Comparison of ENCODE assay signal across 8 cellular contexts in genomic region chr6:135909737-135910387, GRCh38. TPM values are rescaled to one million over a fixed set of nuclear protein-coding genes. Genes with fewer than 3 reads are reported as not detected.
A peak's percentile ranks its signal among the peaks of the same experiment; 100 is the strongest.
DNase-seq lines count a peak whose midpoint lies in the region; ATAC-seq, FAIRE-seq and TF ChIP-seq lines count a peak whose summit lies in the region.

No MANE protein-coding gene starts in this region.

- no peak overlapping the region for H2AFZ ChIP-seq in endothelial cell of umbilical vein (ENCODE audit: low read depth, low read length)

- no peak overlapping the region for H3K4me3 Mint-ChIP-seq in activated CD4-positive, alpha-beta T cell treated with anti-CD3 and anti-CD28 coated beads, Interleukin-2, amount 10 ng/mL, durations not matched to agents 7 days and 5 days
- H3K4me3 Mint-ChIP-seq in osteocyte (ENCODE audit: unreplicated experiment): no peak overlapping the region

- no peaks in the 10 kb centered on the region for H3K9me1 ChIP-seq in endothelial cell of umbilical vein (replicated peaks; ENCODE audit: control insufficient read depth, extremely low read depth, insufficient read depth, low read length)

- CTCF ChIA-PET in BJ (lab: Yijun Ruan, JAX) (interaction anchor here (0.6 to 1.5 kb wide), 9 partner anchors 8 to 703 kb away, joined by 3 to 6 read pairs (median 3); no protein-coding TSS in a partner anchor), endothelial cell of umbilical vein (lab: Charles Lee) (interaction anchor here (0.6 to 3.0 kb wide), 60 partner anchors 9 to 402 kb away, joined by 3 to 62 read pairs (median 4); partner anchors contain the start of gene PDE7B)
- CTCF ChIA-PET in activated CD4-positive, alpha-beta T cell treated with anti-CD3 and anti-CD28 coated beads, Interleukin-2, amount 10 ng/mL, durations not matched to agents 7 days and 5 days (lab: Charles Lee): interaction anchor here (0.6 to 1.7 kb wide), 24 partner anchors 9 to 872 kb away, joined by 3 to 8 read pairs (median 3); no protein-coding TSS in a partner anchor

- H3K36me3 Mint-ChIP-seq in activated CD4-positive, alpha-beta T cell treated with anti-CD3 and anti-CD28 coated beads, Interleukin-2, amount 10 ng/mL, durations not matched to agents 7 days and 5 days (ENCODE audit: low read depth): no peaks in the 10 kb centered on the region
- H3K36me3 Mint-ChIP-seq in osteocyte (ENCODE audit: unreplicated experiment): peaks cover 6% of the 10 kb centered on the region

- H3K9ac ChIP-seq in endothelial cell of umbilical vein (replicated peaks; ENCODE audit: extremely low read depth, insufficient read depth, low read length): no peak overlapping the region

- peak; percentile 80 for ATAC-seq in GM19023 (IDR thresholded peaks at IDR 0.05; ENCODE audit: unreplicated experiment)
- ATAC-seq in HG03159 (IDR thresholded peaks at IDR 0.05; ENCODE audit: unreplicated experiment): peak; percentile 85

- TF ChIP-seq POLR2A in endothelial cell of umbilical vein (IDR thresholded peaks at IDR 0.05; ENCODE audit: low read depth, low read length): no peak

- POLR2A ChIA-PET in BJ (lab: Charles Lee) (no interaction called here), endothelial cell of umbilical vein (lab: Charles Lee) (no interaction called here)
- POLR2A ChIA-PET in activated CD4-positive, alpha-beta T cell treated with anti-CD3 and anti-CD28 coated beads, Interleukin-2, amount 10 ng/mL, durations not matched to agents 7 days and 5 days (lab: Charles Lee): no interaction called here

- H3K9me3 ChIP-seq in endothelial cell of umbilical vein (replicated peaks; ENCODE audit: control insufficient read depth, insufficient read depth, low read length): no peaks in the 10 kb centered on the region

- H3K27me3 Mint-ChIP-seq in activated CD4-positive, alpha-beta T cell treated with anti-CD3 and anti-CD28 coated beads, Interleukin-2, amount 10 ng/mL, durations not matched to agents 7 days and 5 days: no peaks in the 10 kb centered on the region
- H3K27me3 Mint-ChIP-seq in osteocyte (ENCODE audit: unreplicated experiment): no peaks in the 10 kb centered on the region

- H3K27ac ChIP-seq in endothelial cell of umbilical vein (ENCODE audit: insufficient read depth, low read depth, low read length): no peak overlapping the region

- H3K4me2 ChIP-seq in endothelial cell of umbilical vein (ENCODE audit: insufficient read depth, low read length): no peak overlapping the region

- intact Hi-C loops in endothelial cell of umbilical vein (cut with micrococcal nuclease): loop anchor here (1.0 to 10.0 kb wide), 4 partner anchors 234 to 455 kb away; no protein-coding TSS in a partner anchor

- H3K4me1 ChIP-seq in endothelial cell of umbilical vein (ENCODE audit: control insufficient read depth, extremely low read depth, insufficient read depth, low read length): no peaks in the 10 kb centered on the region

- dilution Hi-C loops in endothelial cell of umbilical vein (cut with MboI; ENCODE audit: extremely low pct_ligation_motif_present, low sequenced_read_pairs): no loop called here

- FAIRE-seq in endothelial cell of umbilical vein (lab: Jason Lieb, UNC): peak; percentile 82

- H3K4me1 Mint-ChIP-seq in activated CD4-positive, alpha-beta T cell treated with anti-CD3 and anti-CD28 coated beads, Interleukin-2, amount 10 ng/mL, durations not matched to agents 7 days and 5 days: peaks cover 7% of the 10 kb centered on the region
- H3K4me1 Mint-ChIP-seq in osteocyte (ENCODE audit: unreplicated experiment): peaks cover 13% of the 10 kb centered on the region

- H3K4me3 ChIP-seq in BJ (ENCODE audit: low read depth, low read length) (no peak overlapping the region), endothelial cell of umbilical vein (replicated peaks in 1 of 3; ENCODE audit: insufficient read depth in 1 of 3, low read depth in 1 of 3, low read length in 3 of 3) (no peak overlapping the region)

- H4K20me1 ChIP-seq in endothelial cell of umbilical vein (replicated peaks; ENCODE audit: control insufficient read depth, extremely low read depth, insufficient read depth, low read length): no peaks in the 10 kb centered on the region

- no peak overlapping the region for H3K27ac Mint-ChIP-seq in activated CD4-positive, alpha-beta T cell treated with anti-CD3 and anti-CD28 coated beads, Interleukin-2, amount 10 ng/mL, durations not matched to agents 7 days and 5 days
- H3K27ac Mint-ChIP-seq in osteocyte (ENCODE audit: unreplicated experiment): no peak overlapping the region

- H3K9me3 Mint-ChIP-seq in activated CD4-positive, alpha-beta T cell treated with anti-CD3 and anti-CD28 coated beads, Interleukin-2, amount 10 ng/mL, durations not matched to agents 7 days and 5 days: no peaks in the 10 kb centered on the region
- no peaks in the 10 kb centered on the region for H3K9me3 Mint-ChIP-seq in osteocyte (ENCODE audit: unreplicated experiment)

- no TSS peak for BruUV-seq in endothelial cell of umbilical vein (replicated peaks; lab: Mats Ljungman, UMichigan)

- H3K27me3 ChIP-seq in BJ (ENCODE audit: control insufficient read depth, insufficient read depth, low read length) (no peaks in the 10 kb centered on the region), endothelial cell of umbilical vein (ENCODE audit: control insufficient read depth in 2 of 2, insufficient read depth in 2 of 2, low read length in 2 of 2) (no peaks in the 10 kb centered on the region)

- DNase-seq in BJ (ENCODE audit: low read depth) (no peak), NCI-H460 (ENCODE audit: extremely low read depth, low read depth) (peak; percentile 24), endothelial cell of umbilical vein (ENCODE audit: low read depth, low spot score) (peak; percentile 52), osteocyte (ENCODE audit: extremely low spot score, unreplicated experiment) (no peak), DMS114 treated with DMSO at 0.1 percent for 48 hours (lab: John Stamatoyannopoulos, UW; ENCODE audit: unreplicated experiment) (no peak)
- DNase-seq in activated CD4-positive, alpha-beta T cell treated with anti-CD3 and anti-CD28 coated beads, Interleukin-2, amount 10 ng/mL, durations not matched to agents 7 days and 5 days: peak; percentile 81

- H3K36me3 ChIP-seq in BJ (ENCODE audit: control insufficient read depth, insufficient read depth, low read length) (no peaks in the 10 kb centered on the region), endothelial cell of umbilical vein (ENCODE audit: control insufficient read depth in 2 of 2, extremely low read depth in 1 of 2, insufficient read depth in 2 of 2, low read length in 2 of 2) (no peaks in the 10 kb centered on the region)

- TF ChIP-seq CTCF in BJ (IDR thresholded peaks at IDR 0.05; ENCODE audit: insufficient read depth, low read depth, low read length) (peak; percentile 38), endothelial cell of umbilical vein (IDR thresholded peaks at IDR 0.05; ENCODE audit: extremely low read depth in 1 of 2, insufficient read depth in 1 of 2, low read depth in 1 of 2, low read length in 2 of 2) (peak; percentile 50 to 54), osteocyte (IDR thresholded peaks at IDR 0.05) (peak; percentile 43)

- H3K79me2 ChIP-seq in endothelial cell of umbilical vein (ENCODE audit: control insufficient read depth, insufficient read depth, low read length): no peaks in the 10 kb centered on the region

TF ChIP-seq in endothelial cell of umbilical vein, 7 proteins besides CTCF, POLR2A, EP300 and RAD21:
- TF ChIP-seq EZH2 (IDR thresholded peaks at IDR 0.05; ENCODE audit: borderline replicate concordance, low read depth, low read length, severe bottlenecking): no peak
- TF ChIP-seq JUN (IDR thresholded peaks at IDR 0.05; ENCODE audit: borderline replicate concordance, insufficient read depth, insufficient read length, low read depth): no peak
- TF ChIP-seq MYC (IDR thresholded peaks at IDR 0.05; ENCODE audit: low read depth, low read length): no peak
- TF ChIP-seq, protein P1, sequence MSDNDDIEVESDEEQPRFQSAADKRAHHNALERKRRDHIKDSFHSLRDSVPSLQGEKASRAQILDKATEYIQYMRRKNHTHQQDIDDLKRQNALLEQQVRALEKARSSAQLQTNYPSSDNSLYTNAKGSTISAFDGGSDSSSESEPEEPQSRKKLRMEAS (IDR thresholded peaks at IDR 0.05; ENCODE audit: insufficient read depth, insufficient read length): no peak

RNA-seq across cellular contexts. Expression of gene PDE7B, which starts 58.4 kb away (rescaled TPM):
- polyA plus RNA-seq in BJ (2011; rRNA removed) (1.7 and 2.7 TPM in 2 replicates), endothelial cell of umbilical vein (20.6 and 21.1 TPM in 2 replicates)
- polyA minus RNA-seq in BJ (2011; rRNA and poly(A)+ RNA removed): 2.7 and 4.5 TPM in 2 replicates
- 20.4 and 27.1 TPM in 2 replicates for total RNA-seq in NCI-H460 (2014; rRNA removed; shearing (Covaris generic))
- 8.5 and 11.3 TPM in 2 replicates for polyA plus RNA-seq in NCI-H460 (2014; cell fraction: nucleus; rRNA removed)
- 1 to 10 TPM in 1 of 2 experiments, under 1 TPM in 1; 0.57 to 1.2 TPM for total RNA-seq in activated CD4-positive, alpha-beta T cell treated with anti-CD3 and anti-CD28 coated beads, Interleukin-2, amount 10 ng/mL, durations not matched to agents 7 days and 5 days
- total RNA-seq in endothelial cell of umbilical vein (21.3 and 25.1 TPM in 2 replicates), osteocyte (3.4 and 3.9 TPM in 2 replicates)
- polyA plus RNA-seq in endothelial cell of umbilical vein (2011; cell fraction: cytosol; rRNA removed): 11.0 and 15.6 TPM in 2 replicates
- polyA plus RNA-seq in endothelial cell of umbilical vein (2011; cell fraction: nucleus; rRNA removed): 26.1 and 32.5 TPM in 2 replicates
- polyA plus RNA-seq in endothelial cell of umbilical vein (2012): 7.7 and 8.9 TPM in 2 replicates
- polyA minus RNA-seq in endothelial cell of umbilical vein: 30.1 and 33.2 TPM in 2 replicates
- 3.8 TPM for polyA minus RNA-seq in endothelial cell of umbilical vein (2011; cell fraction: cytosol; rRNA and poly(A)+ RNA removed)
- 52.6 and 56.8 TPM in 2 replicates for polyA minus RNA-seq in endothelial cell of umbilical vein (2011; cell fraction: nucleus; rRNA and poly(A)+ RNA removed)

Comparison
In these comparisons a context has a peak if more than half of its experiments do, and no peak if none do; other contexts are left out.
1. DNase-seq: peak in NCI-H460 (single experiment), activated CD4-positive, alpha-beta T cell treated with anti-CD3 and anti-CD28 coated beads, Interleukin-2, amount 10 ng/mL, durations not matched to agents 7 days and 5 days (single experiment) and endothelial cell of umbilical vein (single experiment); none in BJ (single experiment), osteocyte (single experiment) and DMS114 treated with DMSO at 0.1 percent for 48 hours (single experiment).
2. Peak in every context shown above with its lines, with median percentiles within 50 percentile points of each other: CTCF ChIP-seq.